9 cellular contexts compared by ENCODE assay signal in genomic region chr1:24724345-24725208, GRCh38. TPM values are rescaled to one million over a fixed set of nuclear protein-coding genes. Genes with fewer than 3 reads are reported as not detected.
DNase-seq lines count a peak whose midpoint lies in the region; ATAC-seq and TF ChIP-seq lines count a peak whose summit lies in the region.
"Had no signal": no experiment of that assay in that cellular context is flagged by ENCODE, and none has a peak within 500 bp of the region (broad histone marks: within the 10 kb centered on the region; RNA-seq: fewer than 3 reads in every experiment).

No MANE protein-coding gene starts in this region.

- H3K9ac ChIP-seq in adipocyte (ENCODE audit: low read length) = peak overlapping the region; percentile 25
- H3K9ac ChIP-seq in iPS-20b (ENCODE audit: low read depth, low read length) = peak overlapping the region; percentile 68; the same call in 1 of the 2 replicates
- peak overlapping the region in 3 of 5 donors; percentile 4 to 53 (median 34) for H3K9ac ChIP-seq in subcutaneous abdominal adipose tissue (ENCODE audit: low read length in 5 of 5)

- ATAC-seq in HG02642 (IDR thresholded peaks at IDR 0.05; ENCODE audit: poor library complexity, unreplicated experiment) = no peak

- TF ChIP-seq CTCF in BE2C (IDR thresholded peaks at IDR 0.05; ENCODE audit: low read depth, low read length) (no peak), Peyer's patch (IDR thresholded peaks at IDR 0.05) (no peak)

- no peaks in the 10 kb centered on the region for H3K36me3 ChIP-seq in adipocyte (ENCODE audit: control insufficient read depth, insufficient read depth, low read length, severe bottlenecking)
- H3K36me3 ChIP-seq in iPS-20b (ENCODE audit: insufficient read depth, low read depth, low read length) = no peaks in the 10 kb centered on the region
- H3K36me3 ChIP-seq in subcutaneous abdominal adipose tissue (ENCODE audit: control insufficient read depth in 5 of 5, insufficient read depth in 5 of 5, low read length in 5 of 5) = no peaks in the 10 kb centered on the region
- no peaks in the 10 kb centered on the region for H3K36me3 ChIP-seq in BE2C
- H3K36me3 ChIP-seq in Peyer's patch = no peaks in the 10 kb centered on the region

- DNase-seq in HT1080 (ENCODE audit: low read depth) (peak; percentile 97), adipocyte (ENCODE audit: low read depth) (peak; percentile 49), BE2C (no peak), Peyer's patch (no peak)
- DNase-seq in activated CD4-positive, CD25-positive, alpha-beta regulatory T cell treated with anti-CD3 and anti-CD28 coated beads, Interleukin-2, amount 50 U/mL, for 72 hours = no peak

- TF ChIP-seq POLR2A in Peyer's patch (IDR thresholded peaks at IDR 0.05) = no peak

- no peaks in the 10 kb centered on the region for H3K9me3 ChIP-seq in adipocyte (ENCODE audit: control insufficient read depth, low read length)
- no peaks in the 10 kb centered on the region for H3K9me3 ChIP-seq in iPS-20b (ENCODE audit: insufficient read depth, low read depth, low read length)
- no peaks in the 10 kb centered on the region for H3K9me3 ChIP-seq in subcutaneous abdominal adipose tissue (ENCODE audit: control insufficient read depth in 5 of 5, low read length in 5 of 5)
- no peaks in the 10 kb centered on the region for H3K9me3 ChIP-seq in BE2C
- no peaks in the 10 kb centered on the region for H3K9me3 ChIP-seq in Peyer's patch

- H3K4me1 ChIP-seq in adipocyte (ENCODE audit: control insufficient read depth, insufficient read depth, low read length) (peaks cover 29% of the 10 kb centered on the region), iPS-20b (ENCODE audit: insufficient read depth, low read length) (peaks cover 20% of the 10 kb centered on the region; the same call in 1 of the 2 replicates), subcutaneous abdominal adipose tissue (ENCODE audit: control insufficient read depth in 5 of 5, insufficient read depth in 5 of 5, low read length in 5 of 5) (peaks cover 6 to 50% (median 39%) of the 10 kb centered on the region in 5 donors), BE2C (no peaks in the 10 kb centered on the region), Peyer's patch (peaks cover 0 to 10% (median 0%) of the 10 kb centered on the region in 4 donors)

- H3K4me3 ChIP-seq in adipocyte (ENCODE audit: low read length) = no peak overlapping the region
- H3K4me3 ChIP-seq in iPS-20b (ENCODE audit: low read length) = peak overlapping the region; percentile 3; the same call in 1 of the 2 replicates
- peak overlapping the region; percentile 9 to 51 (median 39) for H3K4me3 ChIP-seq in subcutaneous abdominal adipose tissue (ENCODE audit: low read depth in 1 of 5, low read length in 5 of 5)
- H3K4me3 ChIP-seq in BE2C (ENCODE audit: low read depth, low read length) = no peak overlapping the region
- H3K4me3 ChIP-seq in Peyer's patch = no peak overlapping the region

- H3K27ac ChIP-seq in iPS-20b (ENCODE audit: low read length) (peak overlapping the region; percentile 62), subcutaneous abdominal adipose tissue (ENCODE audit: low read depth, low read length) (peak overlapping the region; percentile 71), Peyer's patch (peak overlapping the region in 1 of 4 donors; percentile 46)
- H3K27ac ChIP-seq: epithelial cell of prostate had no signal

- no peaks in the 10 kb centered on the region for H3K27me3 ChIP-seq in adipocyte (replicated peaks; ENCODE audit: control insufficient read depth, insufficient read depth, low read length)
- H3K27me3 ChIP-seq in iPS-20b (ENCODE audit: insufficient read depth, low read length) = no peaks in the 10 kb centered on the region
- no peaks in the 10 kb centered on the region for H3K27me3 ChIP-seq in subcutaneous abdominal adipose tissue (ENCODE audit: control insufficient read depth in 5 of 5, insufficient read depth in 4 of 5, low read length in 5 of 5)
- H3K27me3 ChIP-seq in BE2C = no peaks in the 10 kb centered on the region
- H3K27me3 ChIP-seq in Peyer's patch = no peaks in the 10 kb centered on the region

RNA-seq across cellular contexts. Expression of gene CLIC4, which starts 20.7 kb away (rescaled TPM):
- total RNA-seq in HT1080 (2014; rRNA removed; shearing (Covaris generic)) = 108 and 122 TPM in 2 replicates
- polyA plus RNA-seq in HT1080 (2015; cell fraction: cytosol; rRNA removed) = 303 and 386 TPM in 2 replicates
- polyA plus RNA-seq in HT1080 (2015; cell fraction: nucleus; rRNA removed) = 218 and 228 TPM in 2 replicates
- polyA plus RNA-seq in BE2C (2012; ENCODE audit: insufficient read depth, insufficient read length, low read depth) = 73.5 TPM
- total RNA-seq in Peyer's patch = 10 to 100 TPM; 17.3 to 63.5 (median 32.6) TPM

Comparison
In these comparisons a context has a peak if more than half of its experiments do, and no peak if none do; other contexts are left out.
1. DNase-seq: peak in HT1080 (single experiment) and adipocyte (single experiment); none in activated CD4-positive, CD25-positive, alpha-beta regulatory T cell treated with anti-CD3 and anti-CD28 coated beads, Interleukin-2, amount 50 U/mL, for 72 hours (single experiment), BE2C (single experiment) and Peyer's patch (0 of 3).
2. H3K4me3 ChIP-seq: peak in iPS-20b (single experiment) and subcutaneous abdominal adipose tissue (5 of 5); none in adipocyte (single experiment), BE2C (single experiment) and Peyer's patch (0 of 4).
3. Peak in every context shown above with its lines, with median percentiles within 50 percentile points of each other: H3K9ac ChIP-seq.